15 cellular contexts compared by ENCODE assay signal in genomic region chr13:54536112-54536511, GRCh38.
DNase-seq lines count a peak whose midpoint lies in the region; ATAC-seq and TF ChIP-seq lines count a peak whose summit lies in the region.
"Had no signal": no experiment of that assay in that cellular context is flagged by ENCODE, and none has a peak within 500 bp of the region (broad histone marks: within the 10 kb centered on the region; RNA-seq: fewer than 3 reads in every experiment).

No MANE protein-coding gene starts in this region.

- no peak for TF ChIP-seq POLR2A in transverse colon (IDR thresholded peaks at IDR 0.05)

- H3K9me3 Mint-ChIP-seq in HFFc6: peaks cover 30% of the 10 kb centered on the region

- no peaks in the 10 kb centered on the region for H3K9me3 ChIP-seq in transverse colon

- DNase-seq in A172 (ENCODE audit: low spot score) (peak; percentile 1), DMS53 treated with DMSO at 0.1 percent for 48 hours (lab: John Stamatoyannopoulos, UW; ENCODE audit: unreplicated experiment) (peak; percentile 23), RPMI7951 (ENCODE audit: low read depth) (peak; percentile 2), kidney epithelial cell (ENCODE audit: low read depth) (no peak), HFFc6 (no peak), activated gamma-delta T cell (lab: John Stamatoyannopoulos, UW) (no peak), transverse colon (no peak), left colon (no peak)
- DNase-seq: CD4-positive, alpha-beta memory T cell; left ventricle myocardium superior; NCI-H1105 treated with DMSO at 0.1 percent for 48 hours; stimulated activated CD4-positive, alpha-beta T cell treated with anti-CD3 and anti-CD28 coated beads, Interleukin-2, amount 100 ng/mL, for 24 hours; stimulated activated naive CD4-positive, alpha-beta T cell; WERI-Rb-1 had no signal

- no peak overlapping the region for H3K4me3 Mint-ChIP-seq in HFFc6
- H3K4me3 Mint-ChIP-seq: CD4-positive, alpha-beta memory T cell had no signal

- H3K36me3 ChIP-seq in kidney epithelial cell (ENCODE audit: control insufficient read depth, insufficient read depth, low read length): no peaks in the 10 kb centered on the region
- no peaks in the 10 kb centered on the region for H3K36me3 ChIP-seq in transverse colon
- H3K36me3 ChIP-seq: WERI-Rb-1 had no signal

- no peaks in the 10 kb centered on the region for H3K27me3 Mint-ChIP-seq in HFFc6 (ENCODE audit: insufficient read depth)
- H3K27me3 Mint-ChIP-seq: CD4-positive, alpha-beta memory T cell had no signal

- no peak for ATAC-seq in left colon
- ATAC-seq: left ventricle myocardium superior had no signal

- WGBS in transverse colon (ENCODE audit: low coverage in 1 of 2), 2 donors: 24 to 42% methylated on average over 3 of the region's 3 CpGs

- no peaks in the 10 kb centered on the region for H3K4me1 Mint-ChIP-seq in HFFc6 (ENCODE audit: low read depth)
- H3K4me1 Mint-ChIP-seq: CD4-positive, alpha-beta memory T cell had no signal

- TF ChIP-seq EP300 in transverse colon (IDR thresholded peaks at IDR 0.05; ENCODE audit: low read depth): no peak

- in situ Hi-C loops in transverse colon (cut with MboI; ENCODE audit: low pct_ligation_motif_present in 1 of 4, low pct_unique_long_range_greater_than_20kb in 1 of 4, low sequenced_read_pairs in 3 of 4): no loop called here

- peak; percentile 28 for TF ChIP-seq CTCF in kidney epithelial cell (IDR thresholded peaks at IDR 0.05; ENCODE audit: insufficient read depth, low read length, poor library complexity, severe bottlenecking)
- TF ChIP-seq CTCF in HFFc6 (IDR thresholded peaks at IDR 0.05): no peak
- no peak for TF ChIP-seq CTCF in transverse colon (IDR thresholded peaks at IDR 0.05)

- H3K27ac Mint-ChIP-seq in HFFc6: no peak overlapping the region
- H3K27ac Mint-ChIP-seq: CD4-positive, alpha-beta memory T cell had no signal

- intact Hi-C loops in transverse colon (cut with DNase I; ENCODE audit: low total_unique reads) (no loop called here), left colon (cut with DNase I, micrococcal nuclease) (no loop called here)

- no peak overlapping the region for H3K4me3 ChIP-seq in kidney epithelial cell (ENCODE audit: low read depth, low read length)
- no peak overlapping the region for H3K4me3 ChIP-seq in transverse colon
- H3K4me3 ChIP-seq: coronary artery had no signal

- no peak overlapping the region for H3K27ac ChIP-seq in transverse colon
- H3K27ac ChIP-seq: coronary artery, WERI-Rb-1 had no signal

- no peaks in the 10 kb centered on the region for H3K36me3 Mint-ChIP-seq in HFFc6 (ENCODE audit: low read depth)
- H3K36me3 Mint-ChIP-seq: CD4-positive, alpha-beta memory T cell had no signal

- H3K4me1 ChIP-seq in transverse colon: no peaks in the 10 kb centered on the region

- H3K27me3 ChIP-seq in kidney epithelial cell (ENCODE audit: control insufficient read depth, insufficient read depth, low read length) (no peaks in the 10 kb centered on the region), transverse colon (no peaks in the 10 kb centered on the region)

Comparison
In these comparisons a context has a peak if more than half of its experiments do, and no peak if none do; other contexts are left out.
1. DNase-seq: peak in A172 (single experiment), DMS53 treated with DMSO at 0.1 percent for 48 hours (single experiment) and RPMI7951 (single experiment); none in kidney epithelial cell (single experiment), HFFc6 (single experiment), activated gamma-delta T cell (single experiment), transverse colon (single experiment) and left colon (0 of 2).